11 cellular contexts compared by ENCODE assay signal in the genomic region with DNA sequence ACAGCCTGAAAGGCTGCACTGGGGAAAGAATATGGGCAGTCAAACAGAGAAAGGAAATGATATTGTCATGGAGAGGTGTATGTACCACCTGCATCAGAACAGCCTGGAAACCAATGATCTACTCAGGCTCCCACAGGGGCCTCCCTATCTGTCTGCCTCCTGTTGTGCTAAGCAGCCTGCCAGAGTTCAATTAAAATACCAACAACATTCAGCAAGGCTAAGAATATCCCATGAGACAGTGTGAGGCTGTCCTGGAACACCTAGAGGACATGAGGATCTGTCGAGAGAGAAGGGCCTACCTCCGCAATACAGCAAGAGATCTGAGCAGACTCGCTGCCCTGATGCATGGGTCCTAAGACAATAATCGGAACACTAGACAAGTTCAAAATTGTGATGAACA. TPM values are rescaled to one million over a fixed set of nuclear protein-coding genes. Genes with fewer than 3 reads are reported as not detected.
"Had no signal": no experiment of that assay in that cellular context is flagged by ENCODE, and none has a peak within 500 bp of the region (broad histone marks: within the 10 kb centered on the region; RNA-seq: fewer than 3 reads in every experiment).

No MANE protein-coding gene starts in this region.

- H3K4me3 ChIP-seq: adrenal gland, stomach, thoracic aorta had no signal

- H3K27me3 ChIP-seq: adrenal gland, stomach had no signal

- H3K9me3 ChIP-seq: adrenal gland, stomach, thoracic aorta had no signal

- DNase-seq: activated CD4-positive, alpha-beta memory T cell treated with anti-CD3 and anti-CD28 coated beads for 36 hours; activated T-cell treated with anti-CD3 and anti-CD28 coated beads, Interleukin-2, amount 50 U/mL, for 72 hours; adrenal gland; cortex of kidney; effector memory CD8-positive, alpha-beta T cell; left colon; stimulated activated CD4-positive, alpha-beta T cell treated with anti-CD3 and anti-CD28 coated beads, Interleukin-2, amount 100 ng/mL, for 48 hours; stomach had no signal

- H3K27ac ChIP-seq: adrenal gland, stomach, thoracic aorta had no signal

RNA-seq across cellular contexts. Expression of a gene that starts 16.4 kb away (rescaled TPM):
- total RNA-seq: glomerular endothelial cell had no signal

RNA-seq across cellular contexts. Expression of a gene that starts 23.7 kb away (rescaled TPM):
- total RNA-seq: activated CD4-positive, alpha-beta memory T cell treated with anti-CD3 and anti-CD28 coated beads for 36 hours; epithelial cell of proximal tubule; left colon; thoracic aorta had no signal
